In the genomic region with DNA sequence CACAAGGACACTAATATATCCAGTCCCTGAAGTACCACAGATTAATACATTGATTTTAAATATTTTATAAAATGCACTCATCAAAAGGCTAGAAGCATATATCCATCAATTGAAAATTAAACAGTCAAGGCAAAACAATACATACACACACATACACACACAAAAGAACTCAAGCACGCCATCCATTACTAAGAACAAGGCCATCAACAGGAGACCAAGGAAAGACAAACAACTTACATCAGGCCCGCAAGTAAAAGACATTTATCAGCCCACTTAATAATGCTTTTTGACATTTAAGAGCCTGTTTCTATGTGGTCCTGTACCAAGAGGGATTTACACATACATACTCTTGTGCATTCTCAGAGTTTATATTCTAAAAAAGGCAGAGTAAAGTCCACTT, we compare ENCODE assay signal across 17 cellular contexts.
A peak's percentile ranks its signal among the peaks of the same experiment; 100 is the strongest.
DNase-seq lines count a peak whose midpoint lies in the region; ATAC-seq and FAIRE-seq lines count a peak whose summit lies in the region.
"Had no signal": no experiment of that assay in that cellular context is flagged by ENCODE, and none has a peak within 500 bp of the region (broad histone marks: within the 10 kb centered on the region; RNA-seq: fewer than 3 reads in every experiment).

No MANE protein-coding gene starts in this region.

- ATAC-seq in GM19452 (IDR thresholded peaks at IDR 0.05; ENCODE audit: unreplicated experiment): no peak

- FAIRE-seq in GM19239 (lab: Jason Lieb, UNC): no peak
- FAIRE-seq: G401.6, GM12891 had no signal

- DNase-seq in COR-L47 (lab: John Stamatoyannopoulos, UW) (peak; percentile 45), NCI-H1417 treated with DMSO at 0.1 percent for 48 hours (lab: John Stamatoyannopoulos, UW) (peak; percentile 98), NCI-H2227 treated with DMSO at 0.1 percent for 48 hours (lab: John Stamatoyannopoulos, UW) (peak; percentile 41), NCI-H748 treated with DMSO at 0.1 percent for 48 hours (lab: John Stamatoyannopoulos, UW) (peak; percentile 64), GM19239 (ENCODE audit: insufficient read length, low spot score) (no peak), NCI-H187 (lab: John Stamatoyannopoulos, UW) (no peak)
- DNase-seq: ACHN; Calu3; CD4-positive, CD25-positive, alpha-beta regulatory T cell; DMS 273 treated with DMSO at 0.1 percent for 48 hours; DMS79 treated with DMSO at 0.1 percent for 48 hours; EL; HCEC 1CT; IMR-90 had no signal

Comparison
In these comparisons a context has a peak if more than half of its experiments do, and no peak if none do; other contexts are left out.
1. DNase-seq: peak in COR-L47 (single experiment), NCI-H1417 treated with DMSO at 0.1 percent for 48 hours (single experiment), NCI-H2227 treated with DMSO at 0.1 percent for 48 hours (single experiment) and NCI-H748 treated with DMSO at 0.1 percent for 48 hours (single experiment); none in GM19239 (single experiment) and NCI-H187 (0 of 2).